ENCODE assay signal across 13 cellular contexts in genomic region chr22:22022255-22022840, GRCh38.
"Had no signal": no experiment of that assay in that cellular context is flagged by ENCODE, and none has a peak within 500 bp of the region (broad histone marks: within the 10 kb centered on the region; RNA-seq: fewer than 3 reads in every experiment).

No MANE protein-coding gene starts in this region.

- H3K4me3 ChIP-seq: breast epithelium, dorsolateral prefrontal cortex, lower lobe of right lung, tibial nerve had no signal

- H3K9me3 Mint-ChIP-seq: activated CD8-positive, alpha-beta T cell treated with anti-CD3 and anti-CD28 coated beads for 36 hours had no signal

- H3K27ac Mint-ChIP-seq: activated CD8-positive, alpha-beta T cell treated with anti-CD3 and anti-CD28 coated beads for 36 hours; naive thymus-derived CD4-positive, alpha-beta T cell had no signal

- ATAC-seq: activated CD8-positive, alpha-beta T cell treated with anti-CD3 and anti-CD28 coated beads for 36 hours; naive thymus-derived CD4-positive, alpha-beta T cell had no signal

- H3K36me3 Mint-ChIP-seq: naive thymus-derived CD4-positive, alpha-beta T cell had no signal

- H3K4me3 Mint-ChIP-seq: activated CD8-positive, alpha-beta T cell treated with anti-CD3 and anti-CD28 coated beads for 36 hours; naive thymus-derived CD4-positive, alpha-beta T cell had no signal

- H3K4me1 Mint-ChIP-seq: naive thymus-derived CD4-positive, alpha-beta T cell had no signal

- H3K4me1 ChIP-seq: breast epithelium, lower lobe of right lung, tibial nerve had no signal

- H3K36me3 ChIP-seq: breast epithelium, lower lobe of right lung, tibial nerve had no signal

- DNase-seq: activated CD4-positive, alpha-beta T cell treated with anti-CD3 and anti-CD28 coated beads for 4 hours; activated CD8-positive, alpha-beta memory T cell treated with anti-CD3 and anti-CD28 coated beads, Interleukin-2, amount 50 U/mL, for 4 hours; activated CD8-positive, alpha-beta T cell treated with anti-CD3 and anti-CD28 coated beads for 36 hours; activated naive CD4-positive, alpha-beta T cell; aorta; dorsolateral prefrontal cortex; left cardiac atrium; lower lobe of right lung; naive thymus-derived CD4-positive, alpha-beta T cell; right cardiac atrium; small intestine had no signal

- H3K27ac ChIP-seq: breast epithelium, dorsolateral prefrontal cortex, lower lobe of right lung, tibial nerve had no signal

- H3K27me3 ChIP-seq: breast epithelium, dorsolateral prefrontal cortex, tibial nerve had no signal

- H3K27me3 Mint-ChIP-seq: activated CD8-positive, alpha-beta T cell treated with anti-CD3 and anti-CD28 coated beads for 36 hours had no signal
